In genomic region chr14:81332725-81333124, GRCh38 we compare ENCODE assay signal across 23 cellular contexts.
DNase-seq lines count a peak whose midpoint lies in the region; ATAC-seq, FAIRE-seq and TF ChIP-seq lines count a peak whose summit lies in the region.
"Had no signal": no experiment of that assay in that cellular context is flagged by ENCODE, and none has a peak within 500 bp of the region (broad histone marks: within the 10 kb centered on the region; RNA-seq: fewer than 3 reads in every experiment).

No MANE protein-coding gene starts in this region.

- H3K4me1 ChIP-seq in right lobe of liver (no peaks in the 10 kb centered on the region), HepG2 (ENCODE audit: insufficient read depth, low read length) (no peaks in the 10 kb centered on the region), keratinocyte (ENCODE audit: control insufficient read depth, extremely low read depth, insufficient read depth, low read length) (peaks cover 52% of the 10 kb centered on the region)
- H3K4me1 ChIP-seq in CD8-positive, alpha-beta T cell (ENCODE audit: insufficient read depth, low read length) = no peaks in the 10 kb centered on the region
- H3K4me1 ChIP-seq: A549, BE2C, BLaER1, Caco-2 had no signal

- no peaks in the 10 kb centered on the region for H3K9me3 Mint-ChIP-seq in progenitor cell of endocrine pancreas (ENCODE audit: low read depth)
- H3K9me3 Mint-ChIP-seq in CD8-positive, alpha-beta T cell = no peaks in the 10 kb centered on the region

- no peaks in the 10 kb centered on the region for H3K36me3 Mint-ChIP-seq in progenitor cell of endocrine pancreas (ENCODE audit: insufficient read depth)
- no peaks in the 10 kb centered on the region for H3K36me3 Mint-ChIP-seq in CD8-positive, alpha-beta T cell
- H3K36me3 Mint-ChIP-seq: CD4-positive, alpha-beta memory T cell; CD4-positive, CD25-positive, alpha-beta regulatory T cell had no signal

- 35% methylated on average over 1 of the region's 1 CpG for WGBS in right lobe of liver (ENCODE audit: insufficient coverage, low coverage, low lambda C conversion rate, missing lambda C conversion rate)
- WGBS in HepG2 (ENCODE audit: low lambda C conversion rate) = 90% methylated on average over 1 of the region's 1 CpG

- no peaks in the 10 kb centered on the region for H3K27me3 Mint-ChIP-seq in progenitor cell of endocrine pancreas
- peaks cover 3% of the 10 kb centered on the region for H3K27me3 Mint-ChIP-seq in CD8-positive, alpha-beta T cell (ENCODE audit: low read depth)

- TF ChIP-seq EP300 in HepG2 (IDR thresholded peaks at IDR 0.05; ENCODE audit: low read depth in 2 of 2, low read length in 2 of 2) (no peak), HepG2 (CRISPR knock-in tag; IDR thresholded peaks at IDR 0.05; ENCODE audit: borderline replicate concordance) (no peak)

- no peak overlapping the region for H2AFZ ChIP-seq in HepG2 (ENCODE audit: low read length)
- no peak overlapping the region for H2AFZ ChIP-seq in keratinocyte (ENCODE audit: control insufficient read depth, low read length)

- TF ChIP-seq RAD21 in HepG2 (CRISPR knock-in tag; IDR thresholded peaks at IDR 0.05) = no peak

- no peak for TF ChIP-seq CTCF in right lobe of liver (IDR thresholded peaks at IDR 0.05)
- no peak for TF ChIP-seq CTCF in HepG2 (CRISPR knock-in tag; IDR thresholded peaks at IDR 0.05)
- no peak for TF ChIP-seq CTCF in keratinocyte (optimal IDR thresholded peaks at IDR 0.05 in 1 of 3, IDR thresholded peaks at IDR 0.05 in 1 of 3, conservative IDR thresholded peaks at IDR 0.05 in 1 of 3; ENCODE audit: extremely low read depth in 1 of 3, insufficient read depth in 2 of 3, low read length in 3 of 3)
- no peak for TF ChIP-seq CTCF in progenitor cell of endocrine pancreas (IDR thresholded peaks at IDR 0.05; ENCODE audit: unreplicated experiment)
- TF ChIP-seq CTCF in CD8-positive, alpha-beta T cell (IDR thresholded peaks at IDR 0.05) = no peak

- H3K36me3 ChIP-seq in right lobe of liver (no peaks in the 10 kb centered on the region), HepG2 (replicated peaks in 1 of 2; ENCODE audit: control insufficient read depth in 1 of 2, insufficient read depth in 2 of 2, low read length in 2 of 2) (no peaks in the 10 kb centered on the region), keratinocyte (ENCODE audit: control insufficient read depth in 2 of 2, extremely low read depth in 1 of 2, insufficient read depth in 2 of 2, low read length in 2 of 2) (no peaks in the 10 kb centered on the region)
- H3K36me3 ChIP-seq in CD8-positive, alpha-beta T cell (ENCODE audit: insufficient read depth, low read length) = no peaks in the 10 kb centered on the region
- H3K36me3 ChIP-seq: BE2C, BLaER1 had no signal

- no peaks in the 10 kb centered on the region for H3K9me1 ChIP-seq in keratinocyte (ENCODE audit: control insufficient read depth, extremely low read depth, insufficient read depth, low read length)

- H3K27me3 ChIP-seq in right lobe of liver (no peaks in the 10 kb centered on the region), HepG2 (ENCODE audit: control insufficient read depth in 1 of 2, insufficient read depth in 2 of 2, low read length in 2 of 2) (no peaks in the 10 kb centered on the region), keratinocyte (ENCODE audit: control insufficient read depth, extremely low read depth, insufficient read depth, low read length) (no peaks in the 10 kb centered on the region)
- no peaks in the 10 kb centered on the region for H3K27me3 ChIP-seq in CD8-positive, alpha-beta T cell (ENCODE audit: insufficient read depth, low read length)
- H3K27me3 ChIP-seq: BE2C, BLaER1 had no signal

- POLR2A ChIA-PET in HepG2 (lab: Yijun Ruan, JAX) = no interaction called here
- POLR2A ChIA-PET in CD8-positive, alpha-beta T cell (lab: Charles Lee) = no interaction called here

- intact Hi-C loops in right lobe of liver (cut with DNase I) (no loop called here), HepG2 (cut with micrococcal nuclease; ENCODE audit: unreplicated experiment) (no loop called here)
- intact Hi-C loops in CD8-positive, alpha-beta T cell (cut with DNase I, micrococcal nuclease) = no loop called here

- H3K27ac ChIP-seq in right lobe of liver (no peak overlapping the region), HepG2 (ENCODE audit: extremely low read length, insufficient read depth, low read length) (no peak overlapping the region), keratinocyte (ENCODE audit: control insufficient read depth, insufficient read depth, low read length) (no peak overlapping the region)
- no peak overlapping the region for H3K27ac ChIP-seq in CD8-positive, alpha-beta T cell (ENCODE audit: low read depth, low read length)
- H3K27ac ChIP-seq: 22Rv1, A549, BLaER1 had no signal

- ATAC-seq in right lobe of liver (peak; percentile 42 to 69 (median 67)), HepG2 (no peak)
- no peak for ATAC-seq in CD8-positive, alpha-beta T cell
- ATAC-seq: A549 had no signal

- H3K79me2 ChIP-seq in HepG2 (ENCODE audit: insufficient read depth, low read length) (no peaks in the 10 kb centered on the region), keratinocyte (ENCODE audit: control insufficient read depth, insufficient read depth, low read length) (peaks cover 2% of the 10 kb centered on the region)

- CTCF ChIA-PET in HepG2 (lab: Yijun Ruan, JAX; ENCODE audit: low intra/inter-chr PET ratio, low total read pairs) = no interaction called here
- CTCF ChIA-PET in CD8-positive, alpha-beta T cell (lab: Charles Lee) = no interaction called here

- H3K4me1 Mint-ChIP-seq in progenitor cell of endocrine pancreas (ENCODE audit: low read depth) = peaks cover 18% of the 10 kb centered on the region
- no peaks in the 10 kb centered on the region for H3K4me1 Mint-ChIP-seq in CD8-positive, alpha-beta T cell (ENCODE audit: low read depth)
- H3K4me1 Mint-ChIP-seq: CD4-positive, alpha-beta memory T cell; CD4-positive, CD25-positive, alpha-beta regulatory T cell had no signal

- H3K27ac Mint-ChIP-seq in progenitor cell of endocrine pancreas = peak overlapping the region; percentile 8
- no peak overlapping the region for H3K27ac Mint-ChIP-seq in CD8-positive, alpha-beta T cell
- H3K27ac Mint-ChIP-seq: CD14-positive monocyte; CD4-positive, alpha-beta memory T cell had no signal

- H3K4me3 ChIP-seq in right lobe of liver (no peak overlapping the region), HepG2 (replicated peaks in 1 of 3; ENCODE audit: insufficient read depth in 1 of 3, low read depth in 2 of 3, low read length in 3 of 3) (no peak overlapping the region), keratinocyte (ENCODE audit: control insufficient read depth in 2 of 3, extremely low read depth in 1 of 3, insufficient read depth in 2 of 3, low read depth in 1 of 3, low read length in 3 of 3) (no peak overlapping the region)
- no peak overlapping the region for H3K4me3 ChIP-seq in CD8-positive, alpha-beta T cell (ENCODE audit: low read depth, low read length)
- H3K4me3 ChIP-seq: A549, BLaER1 had no signal

- in situ Hi-C loops in HepG2 (cut with HindIII; ENCODE audit: extremely low pct_ligation_motif_present, low pct_unique_long_range_greater_than_20kb) = no loop called here

- DNase-seq in right lobe of liver (no peak), HepG2 (ENCODE audit: low spot score) (no peak), keratinocyte (ENCODE audit: low read depth, low spot score) (no peak), progenitor cell of endocrine pancreas (ENCODE audit: low spot score, unreplicated experiment) (no peak), Ammon's horn (ENCODE audit: low spot score) (no peak)
- no peak for DNase-seq in CD8-positive, alpha-beta T cell
- DNase-seq: AML-193; BE2C; C1 segment of cervical spinal cord; Caco-2; Calu3; CD4-positive, alpha-beta memory T cell; CD4-positive, CD25-positive, alpha-beta regulatory T cell; DMS79 treated with DMSO at 0.1 percent for 48 hours; GF-D8 had no signal

- TF ChIP-seq POLR2A in right lobe of liver (IDR thresholded peaks at IDR 0.05) (no peak), HepG2 (IDR thresholded peaks at IDR 0.05; ENCODE audit: insufficient read depth in 1 of 2, low read depth in 2 of 2, low read length in 2 of 2) (no peak)

- H3K4me2 ChIP-seq in HepG2 (ENCODE audit: low read depth, low read length) (no peak overlapping the region), keratinocyte (ENCODE audit: control insufficient read depth, extremely low read depth, insufficient read depth, low read depth, low read length) (no peak overlapping the region)
- H3K4me2 ChIP-seq: A549, BLaER1 had no signal

- H3K9me3 ChIP-seq in right lobe of liver (no peaks in the 10 kb centered on the region), HepG2 (ENCODE audit: low read length) (no peaks in the 10 kb centered on the region), keratinocyte (ENCODE audit: control insufficient read depth, low read depth, low read length) (no peaks in the 10 kb centered on the region)
- no peaks in the 10 kb centered on the region for H3K9me3 ChIP-seq in CD8-positive, alpha-beta T cell (ENCODE audit: low read length)
- H3K9me3 ChIP-seq: A549, BE2C, BLaER1, Caco-2 had no signal

- H3K9ac ChIP-seq in HepG2 (ENCODE audit: insufficient read depth, low read depth, low read length) = no peak overlapping the region
- H3K9ac ChIP-seq in keratinocyte (ENCODE audit: control insufficient read depth, extremely low read depth, insufficient read depth, low read length) = no peak overlapping the region
- H3K9ac ChIP-seq: BLaER1 had no signal

- H4K20me1 ChIP-seq in HepG2 (ENCODE audit: insufficient read depth, low read length) (no peaks in the 10 kb centered on the region), keratinocyte (ENCODE audit: control insufficient read depth, extremely low read depth, insufficient read depth, low read length) (no peaks in the 10 kb centered on the region)
- H4K20me1 ChIP-seq: BLaER1 had no signal

- dilution Hi-C loops in keratinocyte (cut with MboI; ENCODE audit: extremely low pct_ligation_motif_present, low sequenced_read_pairs) = no loop called here

- no peak for FAIRE-seq in HepG2 (lab: Jason Lieb, UNC)
- peak; percentile 9 for FAIRE-seq in keratinocyte (lab: Jason Lieb, UNC)
- FAIRE-seq: A549, D721Med, G401.6, GM12891, GM19239 had no signal

- H3K4me3 Mint-ChIP-seq in progenitor cell of endocrine pancreas (ENCODE audit: low read depth) = no peak overlapping the region
- H3K4me3 Mint-ChIP-seq in CD8-positive, alpha-beta T cell = no peak overlapping the region
- H3K4me3 Mint-ChIP-seq: CD14-positive monocyte; CD4-positive, alpha-beta memory T cell; CD4-positive, CD25-positive, alpha-beta regulatory T cell had no signal

- BruUV-seq in HepG2 (replicated peaks; lab: Mats Ljungman, UMichigan) = no TSS peak

TF ChIP-seq in HepG2, 621 proteins besides CTCF, POLR2A, EP300 and RAD21:
- TF ChIP-seq ATF7 (IDR thresholded peaks at IDR 0.05) (no peak), ATF7 (CRISPR knock-in tag; IDR thresholded peaks at IDR 0.05) (no peak)

Comparison
In these comparisons a context has a peak if more than half of its experiments do, and no peak if none do; other contexts are left out.
1. ATAC-seq: peak in right lobe of liver (4 of 4); none in HepG2 (single experiment) and CD8-positive, alpha-beta T cell (single experiment).